In the genomic region with DNA sequence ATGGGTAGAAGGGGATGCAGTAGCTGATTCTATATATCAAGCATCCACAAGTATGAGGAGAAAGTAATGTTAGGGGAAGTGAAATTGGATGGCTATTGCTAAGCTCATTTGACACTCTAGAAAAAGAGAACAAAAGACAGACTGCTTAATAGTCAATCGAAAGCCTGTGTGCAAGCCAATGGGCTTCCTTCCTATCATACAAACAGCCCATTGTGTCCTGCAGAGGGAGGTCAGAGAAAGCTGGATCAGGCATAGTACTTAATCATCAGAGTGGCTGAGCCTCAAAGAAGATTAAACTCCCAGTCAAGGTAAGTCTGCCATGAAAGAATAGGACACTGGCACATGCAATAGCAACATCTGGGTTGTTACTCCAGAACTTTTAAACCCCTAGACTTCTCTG, we compare ENCODE assay signal across 1 cellular context.
TF ChIP-seq lines count a peak whose summit lies in the region.

No MANE protein-coding gene starts in this region.

TF ChIP-seq in GM23338, 12 proteins besides CTCF, POLR2A, EP300 and RAD21 (continued from another document):
- TF ChIP-seq, protein P1, sequence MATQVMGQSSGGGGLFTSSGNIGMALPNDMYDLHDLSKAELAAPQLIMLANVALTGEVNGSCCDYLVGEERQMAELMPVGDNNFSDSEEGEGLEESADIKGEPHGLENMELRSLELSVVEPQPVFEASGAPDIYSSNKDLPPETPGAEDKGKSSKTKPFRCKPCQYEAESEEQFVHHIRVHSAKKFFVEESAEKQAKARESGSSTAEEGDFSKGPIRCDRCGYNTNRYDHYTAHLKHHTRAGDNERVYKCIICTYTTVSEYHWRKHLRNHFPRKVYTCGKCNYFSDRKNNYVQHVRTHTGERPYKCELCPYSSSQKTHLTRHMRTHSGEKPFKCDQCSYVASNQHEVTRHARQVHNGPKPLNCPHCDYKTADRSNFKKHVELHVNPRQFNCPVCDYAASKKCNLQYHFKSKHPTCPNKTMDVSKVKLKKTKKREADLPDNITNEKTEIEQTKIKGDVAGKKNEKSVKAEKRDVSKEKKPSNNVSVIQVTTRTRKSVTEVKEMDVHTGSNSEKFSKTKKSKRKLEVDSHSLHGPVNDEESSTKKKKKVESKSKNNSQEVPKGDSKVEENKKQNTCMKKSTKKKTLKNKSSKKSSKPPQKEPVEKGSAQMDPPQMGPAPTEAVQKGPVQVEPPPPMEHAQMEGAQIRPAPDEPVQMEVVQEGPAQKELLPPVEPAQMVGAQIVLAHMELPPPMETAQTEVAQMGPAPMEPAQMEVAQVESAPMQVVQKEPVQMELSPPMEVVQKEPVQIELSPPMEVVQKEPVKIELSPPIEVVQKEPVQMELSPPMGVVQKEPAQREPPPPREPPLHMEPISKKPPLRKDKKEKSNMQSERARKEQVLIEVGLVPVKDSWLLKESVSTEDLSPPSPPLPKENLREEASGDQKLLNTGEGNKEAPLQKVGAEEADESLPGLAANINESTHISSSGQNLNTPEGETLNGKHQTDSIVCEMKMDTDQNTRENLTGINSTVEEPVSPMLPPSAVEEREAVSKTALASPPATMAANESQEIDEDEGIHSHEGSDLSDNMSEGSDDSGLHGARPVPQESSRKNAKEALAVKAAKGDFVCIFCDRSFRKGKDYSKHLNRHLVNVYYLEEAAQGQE (IDR thresholded peaks at IDR 0.05; ENCODE audit: unreplicated experiment) = no peak
- no peak for TF ChIP-seq STAT1 (IDR thresholded peaks at IDR 0.05; ENCODE audit: unreplicated experiment)
- TF ChIP-seq, protein P2, sequence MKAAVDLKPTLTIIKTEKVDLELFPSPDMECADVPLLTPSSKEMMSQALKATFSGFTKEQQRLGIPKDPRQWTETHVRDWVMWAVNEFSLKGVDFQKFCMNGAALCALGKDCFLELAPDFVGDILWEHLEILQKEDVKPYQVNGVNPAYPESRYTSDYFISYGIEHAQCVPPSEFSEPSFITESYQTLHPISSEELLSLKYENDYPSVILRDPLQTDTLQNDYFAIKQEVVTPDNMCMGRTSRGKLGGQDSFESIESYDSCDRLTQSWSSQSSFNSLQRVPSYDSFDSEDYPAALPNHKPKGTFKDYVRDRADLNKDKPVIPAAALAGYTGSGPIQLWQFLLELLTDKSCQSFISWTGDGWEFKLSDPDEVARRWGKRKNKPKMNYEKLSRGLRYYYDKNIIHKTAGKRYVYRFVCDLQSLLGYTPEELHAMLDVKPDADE (IDR thresholded peaks at IDR 0.05) = no peak
TF ChIP-seq in GM23338: peak in this region for 0.
